ENCODE assay signal across 11 cellular contexts in genomic region chr9:5511476-5511875, GRCh38. TPM values are rescaled to one million over a fixed set of nuclear protein-coding genes. Genes with fewer than 3 reads are reported as not detected.
DNase-seq lines count a peak whose midpoint lies in the region; ATAC-seq and TF ChIP-seq lines count a peak whose summit lies in the region.
"Had no signal": no experiment of that assay in that cellular context is flagged by ENCODE, and none has a peak within 500 bp of the region (broad histone marks: within the 10 kb centered on the region; RNA-seq: fewer than 3 reads in every experiment).

No MANE protein-coding gene starts in this region.

- ATAC-seq in right cardiac atrium = no peak
- ATAC-seq: esophagus mucosa had no signal

- H3K4me3 ChIP-seq in AG04450 (ENCODE audit: low read depth, low read length) (peak overlapping the region; percentile 58), GM06990 (replicated peaks; ENCODE audit: low read depth, low read length) (peak overlapping the region; percentile 49), right cardiac atrium (ENCODE audit: low read length) (peak overlapping the region; percentile 33)

- peaks cover 55% of the 10 kb centered on the region for H3K4me1 Mint-ChIP-seq in activated T-helper 2 cell treated with anti-CD3 and anti-CD28 coated beads, Interferon-gamma antibody, Interleukin-2, Interleukin-4, amounts not matched to agents 10 μg/mL and 5 μg/mL and 100 μg/mL, durations not matched to agents 14 hours and 24 hours and 36 hours (ENCODE audit: low read depth)

- peak overlapping the region; percentile 94 for H3K27ac ChIP-seq in AG04450 (ENCODE audit: low read depth, low read length)
- no peak overlapping the region for H3K27ac ChIP-seq in right cardiac atrium (ENCODE audit: low read length)

- H3K27me3 Mint-ChIP-seq in activated T-helper 2 cell treated with anti-CD3 and anti-CD28 coated beads, Interferon-gamma antibody, Interleukin-2, Interleukin-4, amounts not matched to agents 10 μg/mL and 5 μg/mL and 100 μg/mL, durations not matched to agents 14 hours and 24 hours and 36 hours (ENCODE audit: low read depth) = no peaks in the 10 kb centered on the region

- peaks cover 6% of the 10 kb centered on the region for H3K9me3 Mint-ChIP-seq in activated T-helper 2 cell treated with anti-CD3 and anti-CD28 coated beads, Interferon-gamma antibody, Interleukin-2, Interleukin-4, amounts not matched to agents 10 μg/mL and 5 μg/mL and 100 μg/mL, durations not matched to agents 14 hours and 24 hours and 36 hours

- DNase-seq in AG04450 (ENCODE audit: low read depth, low spot score) (no peak), GM06990 (ENCODE audit: extremely low read depth, insufficient read length) (no peak), right cardiac atrium (no peak), NOMO-1 treated with dmso at 0.1 percent for 144 hours (lab: John Stamatoyannopoulos, UW; ENCODE audit: unreplicated experiment) (no peak), kidney glomerular epithelial cell (lab: John Stamatoyannopoulos, UW) (no peak)
- no peak for DNase-seq in activated T-helper 2 cell treated with anti-CD3 and anti-CD28 coated beads, Interferon-gamma antibody, Interleukin-2, Interleukin-4, amounts not matched to agents 10 μg/mL and 5 μg/mL and 100 μg/mL, durations not matched to agents 14 hours and 24 hours and 36 hours (ENCODE audit: low spot score)
- no peak for DNase-seq in stimulated activated CD4-positive, alpha-beta T cell treated with anti-CD3 and anti-CD28 coated beads, Interleukin-1b, Interleukin-23, amount 100 ng/mL, for 48 hours
- DNase-seq in stimulated activated naive CD4-positive, alpha-beta T cell treated with Interleukin-2 at 50 U/mL for 16 hours (lab: John Stamatoyannopoulos, UW) = no peak
- DNase-seq: Peyer's patch; stimulated activated CD8-positive, alpha-beta memory T cell treated with anti-CD3 and anti-CD28 coated beads, Interleukin-4, amount 100 ng/mL, for 48 hours had no signal

- peak overlapping the region; percentile 80 for H3K4me3 Mint-ChIP-seq in activated T-helper 2 cell treated with anti-CD3 and anti-CD28 coated beads, Interferon-gamma antibody, Interleukin-2, Interleukin-4, amounts not matched to agents 10 μg/mL and 5 μg/mL and 100 μg/mL, durations not matched to agents 14 hours and 24 hours and 36 hours (ENCODE audit: low read depth)

- peaks cover 7% of the 10 kb centered on the region for H3K4me1 ChIP-seq in right cardiac atrium (ENCODE audit: control insufficient read depth, insufficient read depth, low read length)
- H3K4me1 ChIP-seq: Peyer's patch had no signal

- WGBS in right cardiac atrium = 47% methylated on average over 1 of the region's 1 CpG

- TF ChIP-seq CTCF in AG04450 (IDR thresholded peaks at IDR 0.05; ENCODE audit: low read depth, low read length) (no peak), GM06990 (IDR thresholded peaks at IDR 0.05; ENCODE audit: insufficient read depth, low read length, poor library complexity, severe bottlenecking) (no peak)

- POLR2A ChIA-PET in AG04450 (lab: Yijun Ruan, JAX) = interaction anchor here (1.0 to 4.2 kb wide), 5 partner anchors 19 to 75 kb away, joined by 3 to 24 read pairs (median 9); no protein-coding TSS in a partner anchor

- peaks cover 5% of the 10 kb centered on the region for H3K36me3 Mint-ChIP-seq in activated T-helper 2 cell treated with anti-CD3 and anti-CD28 coated beads, Interferon-gamma antibody, Interleukin-2, Interleukin-4, amounts not matched to agents 10 μg/mL and 5 μg/mL and 100 μg/mL, durations not matched to agents 14 hours and 24 hours and 36 hours (ENCODE audit: low read depth)

- peaks cover under 1% of the 10 kb centered on the region for H3K36me3 ChIP-seq in GM06990 (ENCODE audit: control insufficient read depth, insufficient read depth, low read length)
- H3K36me3 ChIP-seq: Peyer's patch had no signal

- intact Hi-C loops in activated T-helper 2 cell treated with anti-CD3 and anti-CD28 coated beads, Interferon-gamma antibody, Interleukin-2, Interleukin-4, amounts not matched to agents 10 μg/mL and 5 μg/mL and 100 μg/mL, durations not matched to agents 14 hours and 24 hours and 36 hours (cut with micrococcal nuclease) = loop anchor here (2.0 kb wide), 1 partner anchor 61 kb away; the partner anchor contains the start of gene CD274
- intact Hi-C loops in right cardiac atrium (cut with DNase I) = no loop called here

- H3K27me3 ChIP-seq in AG04450 (ENCODE audit: control insufficient read depth, insufficient read depth, low read length) (no peaks in the 10 kb centered on the region), GM06990 (replicated peaks; ENCODE audit: control insufficient read depth, insufficient read depth, low read length) (no peaks in the 10 kb centered on the region), right cardiac atrium (ENCODE audit: control insufficient read depth, insufficient read depth) (no peaks in the 10 kb centered on the region)
- H3K27me3 ChIP-seq: Peyer's patch had no signal

- peak overlapping the region; percentile 95 for H3K27ac Mint-ChIP-seq in activated T-helper 2 cell treated with anti-CD3 and anti-CD28 coated beads, Interferon-gamma antibody, Interleukin-2, Interleukin-4, amounts not matched to agents 10 μg/mL and 5 μg/mL and 100 μg/mL, durations not matched to agents 14 hours and 24 hours and 36 hours

- CTCF ChIA-PET in AG04450 (lab: Charles Lee) = interaction anchor here (0.6 to 2.2 kb wide), 3 partner anchors 61 to 185 kb away, joined by 4 to 13 read pairs (median 4); partner anchors contain the start of gene CD274

- peaks cover 2% of the 10 kb centered on the region; the same call in 1 of the 2 replicates for H3K9me3 ChIP-seq in AG04450 (ENCODE audit: control insufficient read depth, insufficient read depth, low read length)
- no peaks in the 10 kb centered on the region for H3K9me3 ChIP-seq in right cardiac atrium (ENCODE audit: control insufficient read depth, low read length)
- H3K9me3 ChIP-seq: Peyer's patch had no signal

RNA-seq across cellular contexts. Expression of gene PDCD1LG2, which starts 1.1 kb away (rescaled TPM):
- polyA plus RNA-seq in AG04450 (2011; rRNA removed) = 31.5 TPM in 2 replicates
- polyA minus RNA-seq in AG04450 (2011; rRNA and poly(A)+ RNA removed) = 22.9 and 25.8 TPM in 2 replicates
- 1.7 and 2.0 TPM in 2 replicates for total RNA-seq in activated T-helper 2 cell treated with anti-CD3 and anti-CD28 coated beads, Interferon-gamma antibody, Interleukin-2, Interleukin-4, amounts not matched to agents 10 μg/mL and 5 μg/mL and 100 μg/mL, durations not matched to agents 14 hours and 24 hours and 36 hours
- 1 to 10 TPM; 2.3 to 3.3 (median 2.5) TPM for total RNA-seq in right cardiac atrium
- 1.8 TPM for polyA plus RNA-seq in right cardiac atrium
